Comparison of ENCODE assay signal across 8 cellular contexts in the genomic region with DNA sequence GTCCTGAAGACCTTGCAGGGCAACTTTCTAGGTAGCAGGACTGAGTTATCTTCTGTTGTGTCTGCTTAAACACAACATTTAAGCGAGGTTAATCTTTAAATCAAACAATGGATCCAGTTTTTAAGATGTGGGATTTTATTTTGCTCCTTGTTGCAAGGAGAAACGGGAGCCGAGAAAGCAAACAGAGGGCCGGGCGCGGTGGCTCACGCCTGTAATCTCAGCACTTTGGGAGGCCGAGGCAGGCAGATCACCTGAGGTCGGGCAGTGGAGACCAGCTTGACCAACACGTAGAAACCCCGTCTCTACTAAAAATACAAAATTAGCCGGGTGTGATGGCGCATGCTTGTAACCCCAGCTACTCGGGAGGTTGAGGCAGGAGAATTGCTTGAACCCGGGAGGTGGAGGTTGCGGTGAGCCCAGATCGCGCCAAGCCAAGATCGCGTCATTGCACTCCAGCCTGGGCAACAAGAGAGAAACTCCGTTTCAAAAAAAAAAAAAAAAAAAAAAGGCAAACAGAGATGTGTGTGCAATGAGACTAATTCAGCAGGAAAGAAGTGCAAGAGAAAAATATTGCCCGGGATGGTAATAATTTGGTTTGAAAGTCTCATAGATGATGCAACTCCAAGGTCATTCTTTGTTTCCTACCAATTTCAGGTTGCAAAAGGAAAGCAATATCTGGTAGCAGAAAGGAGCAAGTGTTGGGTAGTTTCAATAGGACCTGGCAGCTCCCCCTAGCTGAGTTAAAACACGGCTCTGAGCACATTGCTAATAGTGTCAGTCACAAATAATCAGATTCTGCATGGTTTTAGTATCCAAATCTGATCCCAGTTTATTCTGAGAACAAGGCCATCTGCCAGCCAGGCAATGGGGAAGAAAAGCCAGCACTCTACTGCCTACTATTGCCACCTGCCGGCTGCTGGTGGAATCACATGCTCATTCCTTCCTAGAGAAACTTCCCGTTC.
DNase-seq lines count a peak whose midpoint lies in the region; ATAC-seq, FAIRE-seq and TF ChIP-seq lines count a peak whose summit lies in the region.

No MANE protein-coding gene starts in this region.

- TF ChIP-seq CTCF in epithelial cell of esophagus (IDR thresholded peaks at IDR 0.05; ENCODE audit: insufficient read depth, low read depth, low read length, missing control alignments) (peak; percentile 98), mucosa of descending colon (IDR thresholded peaks at IDR 0.05) (peak; percentile 81)

- H3K4me3 ChIP-seq in epithelial cell of esophagus (ENCODE audit: low read length): no peak overlapping the region
- no peak overlapping the region for H3K4me3 ChIP-seq in mucosa of descending colon

- FAIRE-seq in HTR-8/SVneo (lab: Jason Lieb, UNC): peak; percentile 64

- no peaks in the 10 kb centered on the region for H3K4me1 ChIP-seq in mucosa of descending colon (ENCODE audit: low read depth)

- peak; percentile 74 for ATAC-seq in GM18868 (IDR thresholded peaks at IDR 0.05; ENCODE audit: unreplicated experiment)
- ATAC-seq in mucosa of descending colon: peak; percentile 97

- no peaks in the 10 kb centered on the region for H3K36me3 ChIP-seq in mucosa of descending colon (ENCODE audit: low read depth)

- H3K9me3 ChIP-seq in mucosa of descending colon: no peaks in the 10 kb centered on the region

- intact Hi-C loops in mucosa of descending colon (cut with DNase I, micrococcal nuclease): loop anchor here (10.0 kb wide), 3 partner anchors 209 to 359 kb away; no protein-coding TSS in a partner anchor

- DNase-seq in AG08395 (ENCODE audit: low spot score): peak; percentile 88
- peak; percentile 86 for DNase-seq in HTR-8/SVneo (ENCODE audit: insufficient read length, low spot score)
- peak; percentile 74 for DNase-seq in NOMO-1 treated with DMSO at 0.1 percent for 48 hours (lab: John Stamatoyannopoulos, UW; ENCODE audit: unreplicated experiment)
- peak; percentile 16 for DNase-seq in activated CD8-positive, alpha-beta memory T cell treated with anti-CD3 and anti-CD28 coated beads, Interleukin-2, amount 50 U/mL, for 1 hour (ENCODE audit: extremely low read depth)
- DNase-seq in epithelial cell of esophagus (ENCODE audit: low read depth): peak; percentile 74
- DNase-seq in mucosa of descending colon: peak; percentile 80 to 94 (median 87)
- DNase-seq in stimulated activated CD8-positive, alpha-beta memory T cell treated with anti-CD3 and anti-CD28 coated beads, Interleukin-4, amount 100 ng/mL, for 4 hours (ENCODE audit: low read depth in 2 of 2, low spot score in 1 of 2): peak; percentile 29 to 69

Comparison
In these comparisons a context has a peak if more than half of its experiments do, and no peak if none do; other contexts are left out.
1. DNase-seq: peak in every context shown above with its lines; median percentile 88 in AG08395; 87 in mucosa of descending colon; 86 in HTR-8/SVneo; 74 in NOMO-1 treated with DMSO at 0.1 percent for 48 hours; 74 in epithelial cell of esophagus; 49 in stimulated activated CD8-positive, alpha-beta memory T cell treated with anti-CD3 and anti-CD28 coated beads, Interleukin-4, amount 100 ng/mL, for 4 hours; 16 in activated CD8-positive, alpha-beta memory T cell treated with anti-CD3 and anti-CD28 coated beads, Interleukin-2, amount 50 U/mL, for 1 hour.